Comparison of ENCODE assay signal across 8 cellular contexts in the genomic region with DNA sequence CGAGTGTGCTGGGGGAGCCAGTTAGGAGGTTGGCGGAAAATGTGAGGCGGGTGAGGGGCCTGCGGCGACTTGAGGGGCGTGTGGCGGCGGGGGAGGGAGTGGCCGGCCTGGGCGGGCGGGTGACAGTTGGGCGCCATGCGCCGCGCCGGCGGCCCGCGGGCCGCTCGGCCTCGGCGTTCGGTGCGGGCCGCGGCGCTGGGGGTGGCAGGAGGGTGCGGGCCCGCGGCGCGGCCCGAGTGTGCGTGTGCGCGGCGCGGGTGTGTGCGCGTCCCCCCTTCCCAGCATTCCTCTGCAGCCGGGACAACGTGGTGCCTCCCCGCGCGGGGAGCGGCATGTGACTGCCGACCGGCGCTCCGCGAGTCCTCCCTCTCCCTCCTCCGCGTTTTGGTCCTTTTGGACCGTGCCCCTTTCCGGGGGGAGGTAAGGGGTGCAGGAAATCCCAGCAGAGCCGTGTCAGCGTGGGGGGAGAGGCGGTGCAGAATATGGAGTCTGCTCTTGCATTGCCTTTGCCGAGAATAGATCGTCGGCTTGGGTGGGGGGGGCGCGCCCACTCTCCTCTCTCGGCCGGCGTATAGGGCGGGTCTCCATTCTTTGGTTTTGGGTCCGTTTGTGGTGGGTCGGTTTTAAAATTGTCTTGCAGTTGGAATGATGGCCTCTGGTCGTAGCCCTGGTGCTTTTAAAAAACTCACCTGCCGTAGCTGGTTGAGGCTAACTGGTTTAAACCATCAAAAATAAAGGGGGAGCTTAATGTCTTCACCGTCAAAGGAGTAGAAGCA. TPM values are rescaled to one million over a fixed set of nuclear protein-coding genes. Genes with fewer than 3 reads are reported as not detected.
A peak's percentile ranks its signal among the peaks of the same experiment; 100 is the strongest.
DNase-seq lines count a peak whose midpoint lies in the region; ATAC-seq and TF ChIP-seq lines count a peak whose summit lies in the region.

No MANE protein-coding gene starts in this region.

- H3K9ac ChIP-seq in colonic mucosa (ENCODE audit: low read depth in 2 of 2, low read length in 2 of 2): peak overlapping the region; percentile 95

- DNase-seq in CD1c-positive myeloid dendritic cell (ENCODE audit: extremely low spot score) (peak; percentile 50), colonic mucosa (peak; percentile 62), left lung (peak; percentile 69 to 88)
- DNase-seq in activated CD4-positive, alpha-beta T cell treated with anti-CD3 and anti-CD28 coated beads, Interleukin-2, amount 50 U/mL, for 1 hour: peak; percentile 51
- DNase-seq in stimulated activated CD4-positive, alpha-beta T cell treated with anti-CD3 and anti-CD28 coated beads, Interleukin-4, amount 100 ng/mL, for 1 hour: peak; percentile 67

- TF ChIP-seq CTCF in colonic mucosa (IDR thresholded peaks at IDR 0.05) (no peak), left lung (IDR thresholded peaks at IDR 0.05) (no peak)

- H3K4me1 ChIP-seq in colonic mucosa (peaks cover 13% of the 10 kb centered on the region), left lung (peaks cover 30 to 58% of the 10 kb centered on the region in 2 donors)

- no peak for TF ChIP-seq RAD21 in Ishikawa (IDR thresholded peaks at IDR 0.05; ENCODE audit: low read depth)

- TF ChIP-seq EP300 in Ishikawa (IDR thresholded peaks at IDR 0.05; ENCODE audit: borderline replicate concordance): no peak

- H3K4me3 ChIP-seq in colonic mucosa (peak overlapping the region; percentile 95), left lung (peak overlapping the region; percentile 85 to 99)

- H3K27ac ChIP-seq in colonic mucosa (peak overlapping the region; percentile 94), left lung (peak overlapping the region; percentile 91 to 96)

- H3K9me3 ChIP-seq in colonic mucosa (no peaks in the 10 kb centered on the region), left lung (no peaks in the 10 kb centered on the region)

- H3K27me3 ChIP-seq in colonic mucosa: no peaks in the 10 kb centered on the region
- H3K27me3 ChIP-seq in left lung: no peaks in the 10 kb centered on the region

- intact Hi-C loops in colonic mucosa (cut with DNase I) (no loop called here), left lung (cut with DNase I) (no loop called here)

- H3K36me3 ChIP-seq in colonic mucosa: no peaks in the 10 kb centered on the region
- H3K36me3 ChIP-seq in left lung: no peaks in the 10 kb centered on the region

- ATAC-seq in left lung (peak; percentile 2), HG03469 (IDR thresholded peaks at IDR 0.05; ENCODE audit: unreplicated experiment) (no peak), HG02885 (IDR thresholded peaks at IDR 0.05; ENCODE audit: poor library complexity, unreplicated experiment) (no peak)

TF ChIP-seq in Ishikawa, 13 proteins besides CTCF, POLR2A, EP300 and RAD21:
- TF ChIP-seq, protein P1, sequence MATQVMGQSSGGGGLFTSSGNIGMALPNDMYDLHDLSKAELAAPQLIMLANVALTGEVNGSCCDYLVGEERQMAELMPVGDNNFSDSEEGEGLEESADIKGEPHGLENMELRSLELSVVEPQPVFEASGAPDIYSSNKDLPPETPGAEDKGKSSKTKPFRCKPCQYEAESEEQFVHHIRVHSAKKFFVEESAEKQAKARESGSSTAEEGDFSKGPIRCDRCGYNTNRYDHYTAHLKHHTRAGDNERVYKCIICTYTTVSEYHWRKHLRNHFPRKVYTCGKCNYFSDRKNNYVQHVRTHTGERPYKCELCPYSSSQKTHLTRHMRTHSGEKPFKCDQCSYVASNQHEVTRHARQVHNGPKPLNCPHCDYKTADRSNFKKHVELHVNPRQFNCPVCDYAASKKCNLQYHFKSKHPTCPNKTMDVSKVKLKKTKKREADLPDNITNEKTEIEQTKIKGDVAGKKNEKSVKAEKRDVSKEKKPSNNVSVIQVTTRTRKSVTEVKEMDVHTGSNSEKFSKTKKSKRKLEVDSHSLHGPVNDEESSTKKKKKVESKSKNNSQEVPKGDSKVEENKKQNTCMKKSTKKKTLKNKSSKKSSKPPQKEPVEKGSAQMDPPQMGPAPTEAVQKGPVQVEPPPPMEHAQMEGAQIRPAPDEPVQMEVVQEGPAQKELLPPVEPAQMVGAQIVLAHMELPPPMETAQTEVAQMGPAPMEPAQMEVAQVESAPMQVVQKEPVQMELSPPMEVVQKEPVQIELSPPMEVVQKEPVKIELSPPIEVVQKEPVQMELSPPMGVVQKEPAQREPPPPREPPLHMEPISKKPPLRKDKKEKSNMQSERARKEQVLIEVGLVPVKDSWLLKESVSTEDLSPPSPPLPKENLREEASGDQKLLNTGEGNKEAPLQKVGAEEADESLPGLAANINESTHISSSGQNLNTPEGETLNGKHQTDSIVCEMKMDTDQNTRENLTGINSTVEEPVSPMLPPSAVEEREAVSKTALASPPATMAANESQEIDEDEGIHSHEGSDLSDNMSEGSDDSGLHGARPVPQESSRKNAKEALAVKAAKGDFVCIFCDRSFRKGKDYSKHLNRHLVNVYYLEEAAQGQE (IDR thresholded peaks at IDR 0.05; ENCODE audit: low read depth): no peak
- TF ChIP-seq FOXM1 (IDR thresholded peaks at IDR 0.05; ENCODE audit: borderline replicate concordance, low read depth): no peak
- peak; percentile 54 for TF ChIP-seq TEAD4 (IDR thresholded peaks at IDR 0.05)
- TF ChIP-seq, protein P2, sequence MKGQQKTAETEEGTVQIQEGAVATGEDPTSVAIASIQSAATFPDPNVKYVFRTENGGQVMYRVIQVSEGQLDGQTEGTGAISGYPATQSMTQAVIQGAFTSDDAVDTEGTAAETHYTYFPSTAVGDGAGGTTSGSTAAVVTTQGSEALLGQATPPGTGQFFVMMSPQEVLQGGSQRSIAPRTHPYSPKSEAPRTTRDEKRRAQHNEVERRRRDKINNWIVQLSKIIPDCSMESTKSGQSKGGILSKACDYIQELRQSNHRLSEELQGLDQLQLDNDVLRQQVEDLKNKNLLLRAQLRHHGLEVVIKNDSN (IDR thresholded peaks at IDR 0.05): peak; percentile 80
- TF ChIP-seq, protein P3, sequence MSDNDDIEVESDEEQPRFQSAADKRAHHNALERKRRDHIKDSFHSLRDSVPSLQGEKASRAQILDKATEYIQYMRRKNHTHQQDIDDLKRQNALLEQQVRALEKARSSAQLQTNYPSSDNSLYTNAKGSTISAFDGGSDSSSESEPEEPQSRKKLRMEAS (IDR thresholded peaks at IDR 0.05): peak; percentile 86
- TF ChIP-seq NFIC (IDR thresholded peaks at IDR 0.05): no peak
- TF ChIP-seq TAF1 (IDR thresholded peaks at IDR 0.05; ENCODE audit: low read depth): 0 out of 2 replicates have a peak, but pooled peaks have one; percentile 1
- no peak; the same call in 1 of the 2 replicates for TF ChIP-seq TCF12 (IDR thresholded peaks at IDR 0.05; ENCODE audit: low read depth)
- no peak for TF ChIP-seq CEBPB (IDR thresholded peaks at IDR 0.05)
- no peak for TF ChIP-seq CREB1 (IDR thresholded peaks at IDR 0.05; ENCODE audit: low read depth)
- TF ChIP-seq ZBTB7A (IDR thresholded peaks at IDR 0.05; ENCODE audit: low read depth): 0 out of 2 replicates have a peak, but pooled peaks have one; percentile 39
- TF ChIP-seq EGR1 (IDR thresholded peaks at IDR 0.05): 0 out of 2 replicates have a peak, but pooled peaks have one; percentile 11
- TF ChIP-seq YY1 (IDR thresholded peaks at IDR 0.05; ENCODE audit: low read depth): 0 out of 2 replicates have a peak, but pooled peaks have one; percentile 12

RNA-seq across cellular contexts. Expression of a gene that starts 1.9 kb away (rescaled TPM):
- total RNA-seq in colonic mucosa: 100 to 1,000 TPM; 116 to 201 TPM
- 100 to 1,000 TPM; 126 to 172 TPM for total RNA-seq in left lung
